8 cellular contexts compared by ENCODE assay signal in the genomic region with DNA sequence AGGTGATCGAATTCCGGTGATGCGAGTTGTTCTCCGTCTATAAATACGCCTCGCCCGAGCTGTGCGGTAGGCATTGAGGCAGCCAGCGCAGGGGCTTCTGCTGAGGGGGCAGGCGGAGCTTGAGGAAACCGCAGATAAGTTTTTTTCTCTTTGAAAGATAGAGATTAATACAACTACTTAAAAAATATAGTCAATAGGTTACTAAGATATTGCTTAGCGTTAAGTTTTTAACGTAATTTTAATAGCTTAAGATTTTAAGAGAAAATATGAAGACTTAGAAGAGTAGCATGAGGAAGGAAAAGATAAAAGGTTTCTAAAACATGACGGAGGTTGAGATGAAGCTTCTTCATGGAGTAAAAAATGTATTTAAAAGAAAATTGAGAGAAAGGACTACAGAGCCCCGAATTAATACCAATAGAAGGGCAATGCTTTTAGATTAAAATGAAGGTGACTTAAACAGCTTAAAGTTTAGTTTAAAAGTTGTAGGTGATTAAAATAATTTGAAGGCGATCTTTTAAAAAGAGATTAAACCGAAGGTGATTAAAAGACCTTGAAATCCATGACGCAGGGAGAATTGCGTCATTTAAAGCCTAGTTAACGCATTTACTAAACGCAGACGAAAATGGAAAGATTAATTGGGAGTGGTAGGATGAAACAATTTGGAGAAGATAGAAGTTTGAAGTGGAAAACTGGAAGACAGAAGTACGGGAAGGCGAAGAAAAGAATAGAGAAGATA. TPM values are rescaled to one million over a fixed set of nuclear protein-coding genes. Genes with fewer than 3 reads are reported as not detected.
A peak's percentile ranks its signal among the peaks of the same experiment; 100 is the strongest.
DNase-seq lines count a peak whose midpoint lies in the region; ATAC-seq and TF ChIP-seq lines count a peak whose summit lies in the region.

TSS of gene MALAT1 (plus strand) at position 69 of the 736 bp plus-strand sequence.

- peaks cover 7% of the 10 kb centered on the region for H3K36me3 Mint-ChIP-seq in chondrocyte (ENCODE audit: low read depth)

- no peaks in the 10 kb centered on the region for H3K9me3 Mint-ChIP-seq in chondrocyte (ENCODE audit: low read depth)

- ATAC-seq in HG03108 (IDR thresholded peaks at IDR 0.05; ENCODE audit: unreplicated experiment) (peak; percentile 27), left colon (peak; percentile 28), GM18511 (IDR thresholded peaks at IDR 0.05; ENCODE audit: unreplicated experiment) (no peak)

- no peak within 1 kb of the TSS for H3K4me3 Mint-ChIP-seq in chondrocyte (ENCODE audit: unreplicated experiment)

- intact Hi-C loops in left colon (cut with DNase I, micrococcal nuclease) = loop anchor here in 1 of 2 donors (5.0 kb wide), 1 partner anchor 77 kb away; the partner anchor contains the start of gene NEAT1

- no peak within 1 kb of the TSS for H3K27ac Mint-ChIP-seq in chondrocyte (ENCODE audit: unreplicated experiment)

- DNase-seq in DMS153 (lab: John Stamatoyannopoulos, UW) (peak; percentile 80), NCI-H510A (lab: John Stamatoyannopoulos, UW) (peak; percentile 90), chondrocyte (ENCODE audit: low spot score) (peak; percentile 94), left colon (peak; percentile 91 to 95)
- peak; percentile 86 to 93 for DNase-seq in activated CD4-positive, alpha-beta T cell treated with anti-CD3 and anti-CD28 coated beads for 24 hours (ENCODE audit: low read depth in 2 of 2)
- DNase-seq in stimulated activated CD4-positive, alpha-beta T cell treated with anti-CD3 and anti-CD28 coated beads, Interleukin-1b, Interleukin-23, amount 100 ng/mL, for 24 hours (ENCODE audit: low read depth in 4 of 4, low spot score in 1 of 4) = peak; percentile 86 to 89 (median 88)

- H3K4me1 Mint-ChIP-seq in chondrocyte (ENCODE audit: low read depth) = peaks cover 27% of the 10 kb centered on the region

- TF ChIP-seq CTCF in chondrocyte (IDR thresholded peaks at IDR 0.05) = no peak

- H3K27me3 Mint-ChIP-seq in chondrocyte (ENCODE audit: low read depth) = no peaks in the 10 kb centered on the region

RNA-seq across cellular contexts. Expression of gene MALAT1, which starts in this region (rescaled TPM):
- total RNA-seq in chondrocyte (11,810 to 14,376 TPM (median 12,130 TPM) in 3 replicates), left colon (1,000 to 10,000 TPM; 7,483 to 9,013 TPM)
